7 cellular contexts compared by ENCODE assay signal in genomic region chr14:31026076-31026394, GRCh38. TPM values are rescaled to one million over a fixed set of nuclear protein-coding genes. Genes with fewer than 3 reads are reported as not detected.
DNase-seq lines count a peak whose midpoint lies in the region; ATAC-seq, FAIRE-seq and TF ChIP-seq lines count a peak whose summit lies in the region.

Gene STRN3, minus strand, starts transcription at chr14:31026379. Its CDS starts 194 bp downstream, at chr14:31026185.

- intact Hi-C loops in heart right ventricle (cut with DNase I), result loop anchor here in 3 of 10 donors (5.0 to 10.0 kb wide), 3 partner anchors 34 to 179 kb away; partner anchors contain the start of gene HECTD1 (in 1 of the 3)

- H3K27ac ChIP-seq in heart right ventricle, result peak within 1 kb of the TSS; percentile 97 to 100 (median 98)

- H3K4me1 ChIP-seq in heart right ventricle, result peaks cover 0 to 39% (median 28%) of the 10 kb centered on the region in 9 donors

- WGBS in heart right ventricle, 2 donors, result 0% methylated on average over 27 to 29 of the region's 29 CpGs

- CTCF ChIA-PET in activated CD4-positive, alpha-beta memory T cell treated with anti-CD3 and anti-CD28 coated beads, Interleukin-2, amount 10 ng/mL, durations not matched to agents 7 days and 5 days (lab: Charles Lee), result interaction anchor here (1.0 to 1.6 kb wide), 6 partner anchors 11 to 182 kb away, joined by 3 to 4 read pairs (median 3); no protein-coding TSS in a partner anchor

- no peak for TF ChIP-seq CTCF in heart right ventricle (IDR thresholded peaks at IDR 0.05)
- TF ChIP-seq CTCF in retinal pigment epithelial cell (conservative IDR thresholded peaks at IDR 0.05; ENCODE audit: low read depth, low read length), result no peak
- TF ChIP-seq CTCF in D721Med (IDR thresholded peaks at IDR 0.05; ENCODE audit: insufficient read depth, missing control alignments), result no peak

- peaks cover 0 to 19% (median 0%) of the 10 kb centered on the region in 9 donors for H3K36me3 ChIP-seq in heart right ventricle

- H3K27me3 ChIP-seq in heart right ventricle, result no peaks in the 10 kb centered on the region

- DNase-seq in activated CD4-positive, alpha-beta memory T cell treated with anti-CD3 and anti-CD28 coated beads, Interleukin-2, amount 10 ng/mL, durations not matched to agents 7 days and 5 days, result no peak
- DNase-seq in heart right ventricle (no peak), retinal pigment epithelial cell (ENCODE audit: low read depth) (no peak), NCI-H128 (lab: John Stamatoyannopoulos, UW; ENCODE audit: unreplicated experiment) (no peak), DMS79 treated with DMSO at 0.1 percent for 48 hours (lab: John Stamatoyannopoulos, UW) (no peak), D721Med (ENCODE audit: insufficient read length, low spot score) (no peak)

- no peak for FAIRE-seq in D721Med (lab: Jason Lieb, UNC)

- peak within 1 kb of the TSS; percentile 94 for H3K4me3 Mint-ChIP-seq in activated CD4-positive, alpha-beta memory T cell treated with anti-CD3 and anti-CD28 coated beads, Interleukin-2, amount 10 ng/mL, durations not matched to agents 7 days and 5 days

- peak within 1 kb of the TSS; percentile 68 to 99 (median 96) for H3K4me3 ChIP-seq in heart right ventricle
- peak within 1 kb of the TSS; percentile 97 for H3K4me3 ChIP-seq in retinal pigment epithelial cell (ENCODE audit: low read length)

- peak within 1 kb of the TSS; percentile 91 for H3K27ac Mint-ChIP-seq in activated CD4-positive, alpha-beta memory T cell treated with anti-CD3 and anti-CD28 coated beads, Interleukin-2, amount 10 ng/mL, durations not matched to agents 7 days and 5 days

- POLR2A ChIA-PET in activated CD4-positive, alpha-beta memory T cell treated with anti-CD3 and anti-CD28 coated beads, Interleukin-2, amount 10 ng/mL, durations not matched to agents 7 days and 5 days (lab: Charles Lee), result interaction anchor here (0.8 to 3.3 kb wide), 27 partner anchors 10 to 467 kb away, joined by 3 to 47 read pairs (median 4); partner anchors contain the start of genes DTD2, G2E3, HEATR5A and HECTD1

- ATAC-seq in HG03139 (IDR thresholded peaks at IDR 0.05; ENCODE audit: unreplicated experiment), result peak; percentile 17
- no peak for ATAC-seq in heart right ventricle

- no peaks in the 10 kb centered on the region for H3K27me3 Mint-ChIP-seq in activated CD4-positive, alpha-beta memory T cell treated with anti-CD3 and anti-CD28 coated beads, Interleukin-2, amount 10 ng/mL, durations not matched to agents 7 days and 5 days

- peaks cover 51% of the 10 kb centered on the region for H3K4me1 Mint-ChIP-seq in activated CD4-positive, alpha-beta memory T cell treated with anti-CD3 and anti-CD28 coated beads, Interleukin-2, amount 10 ng/mL, durations not matched to agents 7 days and 5 days

- H3K9me3 Mint-ChIP-seq in activated CD4-positive, alpha-beta memory T cell treated with anti-CD3 and anti-CD28 coated beads, Interleukin-2, amount 10 ng/mL, durations not matched to agents 7 days and 5 days, result no peaks in the 10 kb centered on the region

- H3K9me3 ChIP-seq in heart right ventricle, result no peaks in the 10 kb centered on the region

- peaks cover 20% of the 10 kb centered on the region for H3K36me3 Mint-ChIP-seq in activated CD4-positive, alpha-beta memory T cell treated with anti-CD3 and anti-CD28 coated beads, Interleukin-2, amount 10 ng/mL, durations not matched to agents 7 days and 5 days (ENCODE audit: low read depth)

RNA-seq across cellular contexts. Expression of gene STRN3, which starts in this region (rescaled TPM):
- total RNA-seq in activated CD4-positive, alpha-beta memory T cell treated with anti-CD3 and anti-CD28 coated beads, Interleukin-2, amount 10 ng/mL, durations not matched to agents 7 days and 5 days, result 10 to 100 TPM; 22.3 to 25.4 TPM
- total RNA-seq in heart right ventricle, result 10 to 100 TPM; 42.1 to 60.4 (median 52.5) TPM
- polyA plus RNA-seq in heart right ventricle, result 10 to 100 TPM; 10.5 to 13.8 TPM
